ENCODE assay signal across 10 cellular contexts in the genomic region with DNA sequence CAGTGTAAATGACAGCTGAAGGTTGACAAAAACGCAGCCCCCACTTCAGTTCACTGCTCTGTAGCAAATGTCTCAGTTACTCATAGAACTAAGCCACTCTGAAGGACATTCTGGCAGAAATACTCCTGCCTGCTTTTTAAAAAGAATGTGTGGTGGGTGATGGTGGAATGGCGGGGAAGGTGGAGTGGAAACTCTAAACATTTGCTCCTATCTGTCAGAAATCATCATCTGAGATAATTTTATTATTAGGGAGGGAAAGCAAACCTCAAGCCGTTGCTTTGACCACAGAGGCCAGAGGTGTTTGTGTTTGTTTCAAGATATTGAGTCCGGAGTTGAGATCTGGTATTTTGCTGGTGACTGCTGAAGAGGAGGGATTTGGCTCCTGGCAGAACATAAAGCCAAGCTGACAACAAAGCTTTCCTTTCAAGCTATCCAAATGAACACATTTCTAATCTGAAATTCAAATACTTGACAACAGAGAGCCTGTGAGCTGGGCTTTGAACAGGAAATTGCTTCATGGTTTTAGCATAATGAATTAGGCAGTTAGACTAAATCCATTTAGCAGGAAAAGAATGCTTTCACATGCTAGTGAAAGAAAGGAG.
DNase-seq lines count a peak whose midpoint lies in the region; ATAC-seq, FAIRE-seq and TF ChIP-seq lines count a peak whose summit lies in the region.
"Had no signal": no experiment of that assay in that cellular context is flagged by ENCODE, and none has a peak within 500 bp of the region (broad histone marks: within the 10 kb centered on the region; RNA-seq: fewer than 3 reads in every experiment).

No MANE protein-coding gene starts in this region.

- H3K27ac Mint-ChIP-seq in HFFc6 (0 out of 2 replicates have a peak overlapping the region, but pooled peaks have one; percentile 8), progenitor cell of endocrine pancreas (peak overlapping the region; percentile 89)

- WGBS in heart right ventricle, 2 donors, result 27 to 29% methylated on average over 4 of the region's 4 CpGs

- H3K4me3 ChIP-seq in heart right ventricle, result peak overlapping the region in 3 of 10 donors; percentile 0 to 28 (median 4)
- H3K4me3 ChIP-seq: GM12878 had no signal

- H3K27me3 Mint-ChIP-seq in HFFc6 (ENCODE audit: insufficient read depth), result no peaks in the 10 kb centered on the region; the same call in 1 of the 2 replicates
- no peaks in the 10 kb centered on the region for H3K27me3 Mint-ChIP-seq in progenitor cell of endocrine pancreas

- H3K4me1 Mint-ChIP-seq in HFFc6 (ENCODE audit: low read depth) (peaks cover 17% of the 10 kb centered on the region), progenitor cell of endocrine pancreas (ENCODE audit: low read depth) (peaks cover 44% of the 10 kb centered on the region)

- peak overlapping the region in 9 of 10 donors; percentile 28 to 75 (median 42) for H3K27ac ChIP-seq in heart right ventricle

- ATAC-seq in heart right ventricle, result peak in 7 of 8 donors; percentile 39 to 76 (median 65)
- ATAC-seq: GM12878 had no signal

- H3K4me1 ChIP-seq in heart right ventricle, result peaks cover 5 to 52% (median 31%) of the 10 kb centered on the region in 9 donors

- intact Hi-C loops in heart right ventricle (cut with DNase I), result loop anchor here in 1 of 10 donors (5.0 to 10.0 kb wide), 2 partner anchors 62 to 120 kb away; no protein-coding TSS in a partner anchor

- H3K36me3 Mint-ChIP-seq in HFFc6 (ENCODE audit: low read depth) (no peaks in the 10 kb centered on the region), progenitor cell of endocrine pancreas (ENCODE audit: insufficient read depth) (no peaks in the 10 kb centered on the region)

- TF ChIP-seq CTCF in HFFc6 (IDR thresholded peaks at IDR 0.05) (no peak), heart right ventricle (IDR thresholded peaks at IDR 0.05) (no peak), progenitor cell of endocrine pancreas (IDR thresholded peaks at IDR 0.05; ENCODE audit: unreplicated experiment) (no peak), D721Med (IDR thresholded peaks at IDR 0.05; ENCODE audit: insufficient read depth, missing control alignments) (no peak)

- no peak overlapping the region for H3K4me3 Mint-ChIP-seq in HFFc6
- H3K4me3 Mint-ChIP-seq in progenitor cell of endocrine pancreas (ENCODE audit: low read depth), result peak overlapping the region; percentile 49

- no peaks in the 10 kb centered on the region for H3K36me3 ChIP-seq in heart right ventricle

- no peaks in the 10 kb centered on the region for H3K27me3 ChIP-seq in heart right ventricle

- FAIRE-seq in D721Med (lab: Jason Lieb, UNC), result no peak
- FAIRE-seq: GM12878 had no signal

- no peak for DNase-seq in HFFc6
- DNase-seq in SK-MEL-5 (ENCODE audit: low read depth, low spot score), result peak; percentile 88
- DNase-seq in heart right ventricle, result peak in 1 of 2 donors; percentile 14
- DNase-seq in progenitor cell of endocrine pancreas (ENCODE audit: low spot score, unreplicated experiment), result no peak
- DNase-seq in NCI-H2171 treated with DMSO at 0.1 percent for 48 hours (lab: John Stamatoyannopoulos, UW), result no peak
- no peak for DNase-seq in activated CD4-positive, CD25-positive, alpha-beta regulatory T cell (lab: John Stamatoyannopoulos, UW)
- DNase-seq in D721Med (ENCODE audit: insufficient read length, low spot score), result no peak
- no peak for DNase-seq in D341Med (ENCODE audit: low spot score)
- DNase-seq: NCI-H446 treated with DMSO at 0.1 percent for 48 hours had no signal

- in situ Hi-C loops in SK-MEL-5 (cut with HindIII; ENCODE audit: low pct_unique_long_range_greater_than_20kb, low sequenced_read_pairs), result no loop called here

- no peaks in the 10 kb centered on the region for H3K9me3 Mint-ChIP-seq in HFFc6
- H3K9me3 Mint-ChIP-seq in progenitor cell of endocrine pancreas (ENCODE audit: low read depth), result no peaks in the 10 kb centered on the region

- no peaks in the 10 kb centered on the region for H3K9me3 ChIP-seq in heart right ventricle
